ENCODE assay signal across 9 cellular contexts in genomic region chr14:54642950-54643695, GRCh38.
DNase-seq lines count a peak whose midpoint lies in the region; ATAC-seq and TF ChIP-seq lines count a peak whose summit lies in the region.
"Had no signal": no experiment of that assay in that cellular context is flagged by ENCODE, and none has a peak within 500 bp of the region (broad histone marks: within the 10 kb centered on the region; RNA-seq: fewer than 3 reads in every experiment).

No MANE protein-coding gene starts in this region.

- no peak overlapping the region for H2AFZ ChIP-seq in SU-DHL-6 (ENCODE audit: low read depth, low read length, severe bottlenecking)

- no peaks in the 10 kb centered on the region for H3K27me3 ChIP-seq in A673 (replicated peaks; ENCODE audit: insufficient read depth, low read depth, low read length, poor library complexity)
- H3K27me3 ChIP-seq in SU-DHL-6 (ENCODE audit: low read length) = no peaks in the 10 kb centered on the region
- H3K27me3 ChIP-seq in effector memory CD4-positive, alpha-beta T cell (replicated peaks; ENCODE audit: control insufficient read depth, insufficient read depth, low read length, poor library complexity, severe bottlenecking) = peaks cover 2% of the 10 kb centered on the region

- H3K4me3 Mint-ChIP-seq in activated T-helper 17 cell treated with anti-CD3 and anti-CD28 coated beads, Interleukin-2, amount 50 U/mL, for 72 hours = no peak overlapping the region

- H3K79me2 ChIP-seq in SU-DHL-6 (ENCODE audit: insufficient read depth, low read length) = no peaks in the 10 kb centered on the region

- peaks cover 9% of the 10 kb centered on the region for H3K4me1 ChIP-seq in A673 (ENCODE audit: insufficient read depth, low read length, poor library complexity, severe bottlenecking)
- no peaks in the 10 kb centered on the region for H3K4me1 ChIP-seq in effector memory CD4-positive, alpha-beta T cell (ENCODE audit: control insufficient read depth, insufficient read depth, low read length, poor library complexity, severe bottlenecking)

- H3K4me1 Mint-ChIP-seq in activated T-helper 17 cell treated with anti-CD3 and anti-CD28 coated beads, Interleukin-2, amount 50 U/mL, for 72 hours = no peaks in the 10 kb centered on the region

- CTCF ChIA-PET in A673 (lab: Charles Lee) = interaction anchor here (1.0 kb wide), 1 partner anchor 79 kb away, joined by 3 read pairs; no protein-coding TSS in a partner anchor

- H3K36me3 ChIP-seq in A673 (ENCODE audit: insufficient read depth, low read length, poor library complexity, severe bottlenecking) (no peaks in the 10 kb centered on the region), SU-DHL-6 (ENCODE audit: low read length) (no peaks in the 10 kb centered on the region)
- H3K36me3 ChIP-seq in effector memory CD4-positive, alpha-beta T cell (ENCODE audit: control insufficient read depth, insufficient read depth, low read length) = no peaks in the 10 kb centered on the region

- no peaks in the 10 kb centered on the region for H3F3A ChIP-seq in SU-DHL-6 (ENCODE audit: insufficient read depth)

- H3K9me3 Mint-ChIP-seq in activated T-helper 17 cell treated with anti-CD3 and anti-CD28 coated beads, Interleukin-2, amount 50 U/mL, for 72 hours = no peaks in the 10 kb centered on the region

- no peak overlapping the region for H3K9ac ChIP-seq in SU-DHL-6 (ENCODE audit: low read length)

- no peaks in the 10 kb centered on the region for H3K36me3 Mint-ChIP-seq in activated T-helper 17 cell treated with anti-CD3 and anti-CD28 coated beads, Interleukin-2, amount 50 U/mL, for 72 hours (ENCODE audit: low read depth)

- H3K9me3 ChIP-seq in A673 (ENCODE audit: low read depth, low read length, poor library complexity, severe bottlenecking) = no peaks in the 10 kb centered on the region
- H3K9me3 ChIP-seq in SU-DHL-6 (ENCODE audit: insufficient read depth, low read length) = no peaks in the 10 kb centered on the region
- H3K9me3 ChIP-seq in effector memory CD4-positive, alpha-beta T cell (ENCODE audit: control insufficient read depth, low read length) = no peaks in the 10 kb centered on the region

- no peaks in the 10 kb centered on the region for H4K20me1 ChIP-seq in SU-DHL-6 (ENCODE audit: low read depth, low read length)

- POLR2A ChIA-PET in A673 (lab: Charles Lee; ENCODE audit: low non-redundant PET) = no interaction called here

- no peak overlapping the region for H3K4me3 ChIP-seq in A673 (ENCODE audit: low read depth, low read length, poor library complexity, severe bottlenecking)
- no peak overlapping the region for H3K4me3 ChIP-seq in GM12875 (ENCODE audit: low read depth, low read length)
- H3K4me3 ChIP-seq in SU-DHL-6 (ENCODE audit: insufficient read depth, low read length, poor library complexity, severe bottlenecking) = no peak overlapping the region
- no peak overlapping the region for H3K4me3 ChIP-seq in effector memory CD4-positive, alpha-beta T cell (ENCODE audit: insufficient read depth, low read depth, low read length, poor library complexity, severe bottlenecking)

- no peaks in the 10 kb centered on the region for H3K27me3 Mint-ChIP-seq in activated T-helper 17 cell treated with anti-CD3 and anti-CD28 coated beads, Interleukin-2, amount 50 U/mL, for 72 hours

- no peak for ATAC-seq in activated T-helper 17 cell treated with anti-CD3 and anti-CD28 coated beads, Interleukin-2, amount 50 U/mL, for 72 hours (replicated peaks)

- H3K27ac ChIP-seq in A673 (ENCODE audit: low read depth, low read length, poor library complexity, severe bottlenecking) = no peak overlapping the region
- H3K27ac ChIP-seq in SU-DHL-6 (ENCODE audit: low read depth, low read length) = no peak overlapping the region
- H3K27ac ChIP-seq in effector memory CD4-positive, alpha-beta T cell (ENCODE audit: insufficient read depth, low read length, poor library complexity, severe bottlenecking) = no peak overlapping the region

- DNase-seq in A673 (ENCODE audit: low spot score) (peak; percentile 41), iris pigment epithelial cell (ENCODE audit: low read depth) (peak; percentile 63), putamen (ENCODE audit: low spot score) (no peak), NCI-H1048 (lab: John Stamatoyannopoulos, UW) (no peak)
- no peak for DNase-seq in effector memory CD4-positive, alpha-beta T cell
- DNase-seq: activated CD8-positive, alpha-beta memory T cell treated with anti-CD3 and anti-CD28 coated beads, Interleukin-2, amount 50 U/mL, for 48 hours had no signal

- intact Hi-C loops in A673 (cut with micrococcal nuclease; ENCODE audit: unreplicated experiment) = loop anchor here (5.0 kb wide), 1 partner anchor 76 kb away; the partner anchor contains the start of gene SAMD4A

- no peak overlapping the region for H3K27ac Mint-ChIP-seq in activated T-helper 17 cell treated with anti-CD3 and anti-CD28 coated beads, Interleukin-2, amount 50 U/mL, for 72 hours

- no peak overlapping the region for H3K4me2 ChIP-seq in SU-DHL-6 (ENCODE audit: low read depth, low read length, poor library complexity, severe bottlenecking)

- TF ChIP-seq CTCF in A673 (conservative IDR thresholded peaks at IDR 0.05; ENCODE audit: low read depth, low read length) (peak; percentile 49), GM12875 (IDR thresholded peaks at IDR 0.05; ENCODE audit: borderline replicate concordance, insufficient read depth, low read depth, low read length) (peak; percentile 31; the same call in 1 of the 2 replicates), SU-DHL-6 (IDR thresholded peaks at IDR 0.05; ENCODE audit: insufficient read depth, low read length, poor library complexity, severe bottlenecking) (peak; percentile 15)

- H3K9me2 ChIP-seq in SU-DHL-6 (replicated peaks; ENCODE audit: insufficient read depth, low read length) = no peaks in the 10 kb centered on the region

- BruUV-seq in A673 (replicated peaks; lab: Mats Ljungman, UMichigan) = no TSS peak

Comparison
In these comparisons a context has a peak if more than half of its experiments do, and no peak if none do; other contexts are left out.
1. DNase-seq: peak in A673 (single experiment) and iris pigment epithelial cell (single experiment); none in effector memory CD4-positive, alpha-beta T cell (0 of 3), putamen (single experiment) and NCI-H1048 (single experiment).
2. Peak in every context shown above with its lines, with median percentiles within 50 percentile points of each other: CTCF ChIP-seq.